12 cellular contexts compared by ENCODE assay signal in the genomic region with DNA sequence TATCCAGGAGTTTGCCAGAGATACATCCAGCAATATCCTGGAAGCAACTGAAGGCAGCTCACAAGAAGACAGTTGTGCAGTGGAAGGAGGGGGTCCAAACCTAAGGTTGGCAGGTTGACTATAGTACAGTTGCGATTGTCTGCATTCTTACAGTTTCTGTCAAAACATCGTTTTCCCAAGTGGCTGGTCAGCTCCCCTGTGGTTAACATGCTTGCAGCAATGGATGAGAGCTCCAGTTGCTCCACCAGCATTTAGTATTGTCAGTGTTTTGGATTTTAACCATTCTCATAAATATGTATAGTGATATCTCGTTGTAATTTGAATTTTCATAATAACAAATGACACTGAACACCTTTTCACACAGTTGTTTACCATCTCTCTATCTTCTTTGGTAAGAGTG. TPM values are rescaled to one million over a fixed set of nuclear protein-coding genes. Genes with fewer than 3 reads are reported as not detected.
DNase-seq lines count a peak whose midpoint lies in the region; ATAC-seq and TF ChIP-seq lines count a peak whose summit lies in the region.
"Had no signal": no experiment of that assay in that cellular context is flagged by ENCODE, and none has a peak within 500 bp of the region (broad histone marks: within the 10 kb centered on the region; RNA-seq: fewer than 3 reads in every experiment).

No MANE protein-coding gene starts in this region.

- H3K9me3 ChIP-seq in thyroid gland: no peaks in the 10 kb centered on the region

- 48 to 58% methylated on average over 3 of the region's 3 CpGs for WGBS in thyroid gland, 2 donors

- peak overlapping the region; percentile 71 for H3K4me3 Mint-ChIP-seq in activated naive CD4-positive, alpha-beta T cell treated with anti-CD3 and anti-CD28 coated beads for 36 hours
- H3K4me3 Mint-ChIP-seq in activated B cell treated with CpG ODN at 0.5 μM for 24 hours: peak overlapping the region; percentile 15
- peak overlapping the region; percentile 73 to 87 (median 85) for H3K4me3 Mint-ChIP-seq in immature natural killer cell
- H3K4me3 Mint-ChIP-seq: endodermal cell had no signal

- intact Hi-C loops in activated naive CD4-positive, alpha-beta T cell treated with anti-CD3 and anti-CD28 coated beads for 36 hours (cut with micrococcal nuclease): no loop called here
- intact Hi-C loops in activated B cell treated with CpG ODN at 0.5 μM for 24 hours (cut with micrococcal nuclease) (no loop called here), thyroid gland (cut with DNase I) (no loop called here)

- H3K27me3 ChIP-seq in thyroid gland: no peaks in the 10 kb centered on the region

- no peak for TF ChIP-seq POLR2A in thyroid gland (IDR thresholded peaks at IDR 0.05)

- H3K27ac Mint-ChIP-seq in activated naive CD4-positive, alpha-beta T cell treated with anti-CD3 and anti-CD28 coated beads for 36 hours: peak overlapping the region; percentile 99
- H3K27ac Mint-ChIP-seq in activated B cell treated with CpG ODN at 0.5 μM for 24 hours (peak overlapping the region; percentile 92), immature natural killer cell (peak overlapping the region; percentile 92 to 99 (median 95))
- H3K27ac Mint-ChIP-seq: endodermal cell had no signal

- peaks cover 96% of the 10 kb centered on the region for H3K4me1 Mint-ChIP-seq in activated naive CD4-positive, alpha-beta T cell treated with anti-CD3 and anti-CD28 coated beads for 36 hours (ENCODE audit: low read depth)
- peaks cover 100% of the 10 kb centered on the region for H3K4me1 Mint-ChIP-seq in activated B cell treated with CpG ODN at 0.5 μM for 24 hours
- H3K4me1 Mint-ChIP-seq in immature natural killer cell: peaks cover 97 to 100% of the 10 kb centered on the region in 2 donors

- CTCF ChIA-PET in activated naive CD4-positive, alpha-beta T cell treated with anti-CD3 and anti-CD28 coated beads for 36 hours (lab: Charles Lee): interaction anchor here (0.9 to 11.3 kb wide), 7 partner anchors 8 to 130 kb away, joined by 3 to 165 read pairs (median 5); no protein-coding TSS in a partner anchor
- CTCF ChIA-PET in activated B cell treated with CpG ODN at 0.5 μM for 24 hours (lab: Charles Lee): interaction anchor here (2.4 kb wide), 1 partner anchor 77 kb away, joined by 5 read pairs; no protein-coding TSS in a partner anchor

- H3K9me3 Mint-ChIP-seq in activated naive CD4-positive, alpha-beta T cell treated with anti-CD3 and anti-CD28 coated beads for 36 hours: peaks cover 7% of the 10 kb centered on the region
- H3K9me3 Mint-ChIP-seq in activated B cell treated with CpG ODN at 0.5 μM for 24 hours: no peaks in the 10 kb centered on the region
- H3K9me3 Mint-ChIP-seq in immature natural killer cell: no peaks in the 10 kb centered on the region
- H3K9me3 Mint-ChIP-seq: endodermal cell had no signal

- no peak for TF ChIP-seq CTCF in activated B cell treated with CpG ODN at 0.5 μM for 24 hours (IDR thresholded peaks at IDR 0.05)
- no peak for TF ChIP-seq CTCF in thyroid gland (IDR thresholded peaks at IDR 0.05)

- H3K4me3 ChIP-seq in thyroid gland (replicated peaks in 1 of 3): no peak overlapping the region
- H3K4me3 ChIP-seq: GM12878 had no signal

- H3K36me3 ChIP-seq in thyroid gland: no peaks in the 10 kb centered on the region

- H3K27me3 Mint-ChIP-seq in activated naive CD4-positive, alpha-beta T cell treated with anti-CD3 and anti-CD28 coated beads for 36 hours (ENCODE audit: low read depth): no peaks in the 10 kb centered on the region
- H3K27me3 Mint-ChIP-seq in activated B cell treated with CpG ODN at 0.5 μM for 24 hours (no peaks in the 10 kb centered on the region), immature natural killer cell (ENCODE audit: low read depth in 3 of 3) (peaks cover 30 to 67% (median 35%) of the 10 kb centered on the region in 3 donors)

- DNase-seq in activated naive CD4-positive, alpha-beta T cell treated with anti-CD3 and anti-CD28 coated beads for 36 hours: no peak
- no peak for DNase-seq in activated naive CD4-positive, alpha-beta T cell treated with anti-CD3 and anti-CD28 coated beads, Interleukin-2, amount 50 U/mL, for 16 hours
- DNase-seq in activated B cell treated with CpG ODN at 0.5 μM for 24 hours: no peak
- no peak for DNase-seq in immature natural killer cell
- no peak for DNase-seq in thyroid gland
- DNase-seq in HK-2 (ENCODE audit: unreplicated experiment): no peak
- no peak for DNase-seq in NK-92 treated with Interleukin-12 subunit alpha and Interleukin-12 subunit beta, amount 100 ng/mL, for 24 hours (lab: John Stamatoyannopoulos, UW)
- DNase-seq: endodermal cell, occipital lobe, SW 1271 had no signal

- peaks cover 100% of the 10 kb centered on the region in 2 donors for H3K4me1 ChIP-seq in thyroid gland

- H3K27ac ChIP-seq in thyroid gland: peak overlapping the region; percentile 96 to 100 (median 100)

- POLR2A ChIA-PET in activated B cell treated with CpG ODN at 0.5 μM for 24 hours (lab: Charles Lee): interaction anchor here (1.1 to 3.3 kb wide), 5 partner anchors 12 to 77 kb away, joined by 4 to 26 read pairs (median 5); no protein-coding TSS in a partner anchor

- ATAC-seq in activated B cell treated with CpG ODN at 0.5 μM for 24 hours (ENCODE audit: low read depth) (no peak), GM18498 (IDR thresholded peaks at IDR 0.05; ENCODE audit: unreplicated experiment) (no peak)
- ATAC-seq: GM12878 had no signal

- peaks cover 33% of the 10 kb centered on the region for H3K36me3 Mint-ChIP-seq in activated naive CD4-positive, alpha-beta T cell treated with anti-CD3 and anti-CD28 coated beads for 36 hours (ENCODE audit: low read depth)
- H3K36me3 Mint-ChIP-seq in activated B cell treated with CpG ODN at 0.5 μM for 24 hours (ENCODE audit: low read depth): peaks cover 37% of the 10 kb centered on the region
- peaks cover 7 to 24% (median 8%) of the 10 kb centered on the region in 3 donors for H3K36me3 Mint-ChIP-seq in immature natural killer cell

RNA-seq across cellular contexts. Expression of a gene that starts 31.5 kb away (rescaled TPM):
- 100 to 1,000 TPM; 115 to 121 TPM for total RNA-seq in activated naive CD4-positive, alpha-beta T cell treated with anti-CD3 and anti-CD28 coated beads for 36 hours
- total RNA-seq in activated B cell treated with CpG ODN at 0.5 μM for 24 hours (177 and 178 TPM in 2 replicates), thyroid gland (100 to 1,000 TPM in 2 of 4 donors, 10 to 100 TPM in 2; 84.0 to 117 (median 97.6) TPM)
- polyA plus RNA-seq in immature natural killer cell: 10 to 100 TPM; 24.7 to 89.9 (median 47.2) TPM

Comparison
In these comparisons a context has a peak if more than half of its experiments do, and no peak if none do; other contexts are left out.
1. H3K4me3 Mint-ChIP-seq: peak in every context shown above with its lines; median percentile 85 in immature natural killer cell; 71 in activated naive CD4-positive, alpha-beta T cell treated with anti-CD3 and anti-CD28 coated beads for 36 hours; 15 in activated B cell treated with CpG ODN at 0.5 μM for 24 hours.